Comparison of ENCODE assay signal across 8 cellular contexts in genomic region chr9:83154087-83154736, GRCh38.
A peak's percentile ranks its signal among the peaks of the same experiment; 100 is the strongest.
DNase-seq lines count a peak whose midpoint lies in the region; ATAC-seq and FAIRE-seq lines count a peak whose summit lies in the region.

No MANE protein-coding gene starts in this region.

- CTCF ChIA-PET in CD4-positive, alpha-beta memory T cell (lab: Charles Lee; ENCODE audit: partially characterized antibody): no interaction called here

- H3K4me1 ChIP-seq in CD4-positive, alpha-beta memory T cell (ENCODE audit: insufficient read depth, low read length): no peaks in the 10 kb centered on the region

- ATAC-seq in GM18508 (IDR thresholded peaks at IDR 0.05; ENCODE audit: insufficient read depth, unreplicated experiment) (peak; percentile 97), HG02588 (IDR thresholded peaks at IDR 0.05; ENCODE audit: unreplicated experiment) (peak; percentile 96), left lobe of liver (peak; percentile 90), Right ventricle myocardium superior (ENCODE audit: poor library complexity) (no peak)

- no peaks in the 10 kb centered on the region for H3K36me3 Mint-ChIP-seq in CD4-positive, alpha-beta memory T cell

- DNase-seq in MG63 (peak; percentile 18), left lobe of liver (ENCODE audit: low spot score) (no peak), Right ventricle myocardium superior (no peak), HTR-8/SVneo (ENCODE audit: insufficient read length, low spot score) (no peak)
- DNase-seq in CD4-positive, alpha-beta memory T cell: no peak
- DNase-seq in NK-92 treated with Interleukin-12 subunit alpha and Interleukin-12 subunit beta, amount 100 ng/mL, for 24 hours (lab: John Stamatoyannopoulos, UW): no peak

- intact Hi-C loops in Right ventricle myocardium superior (cut with DNase I): no loop called here
- intact Hi-C loops in CD4-positive, alpha-beta memory T cell (cut with micrococcal nuclease): no loop called here

- no peaks in the 10 kb centered on the region for H3K27me3 Mint-ChIP-seq in CD4-positive, alpha-beta memory T cell

- peak overlapping the region in 1 of 7 donors; percentile 5 for H3K27ac Mint-ChIP-seq in CD4-positive, alpha-beta memory T cell

- no peaks in the 10 kb centered on the region for H3K9me3 ChIP-seq in MG63
- H3K9me3 ChIP-seq in CD4-positive, alpha-beta memory T cell (ENCODE audit: control insufficient read depth in 1 of 2, low read length in 2 of 2): no peaks in the 10 kb centered on the region

- POLR2A ChIA-PET in CD4-positive, alpha-beta memory T cell (lab: Charles Lee; ENCODE audit: partially characterized antibody): no interaction called here

- H3K27me3 ChIP-seq in MG63: no peaks in the 10 kb centered on the region
- no peaks in the 10 kb centered on the region for H3K27me3 ChIP-seq in CD4-positive, alpha-beta memory T cell (ENCODE audit: insufficient read depth, low read length)

- no peak overlapping the region for H3K4me3 Mint-ChIP-seq in CD4-positive, alpha-beta memory T cell

- FAIRE-seq in HTR-8/SVneo (lab: Jason Lieb, UNC): no peak

- no peak overlapping the region for H3K4me3 ChIP-seq in MG63
- H3K4me3 ChIP-seq in CD4-positive, alpha-beta memory T cell (ENCODE audit: low read length in 2 of 2): no peak overlapping the region

- peaks cover 0 to 7% (median 4%) of the 10 kb centered on the region in 8 donors for H3K9me3 Mint-ChIP-seq in CD4-positive, alpha-beta memory T cell

- H3K27ac ChIP-seq in CD4-positive, alpha-beta memory T cell (ENCODE audit: low read depth, low read length): no peak overlapping the region

- H3K36me3 ChIP-seq in MG63: no peaks in the 10 kb centered on the region
- H3K36me3 ChIP-seq in CD4-positive, alpha-beta memory T cell (ENCODE audit: insufficient read depth, low read length): no peaks in the 10 kb centered on the region

- no peaks in the 10 kb centered on the region for H3K4me1 Mint-ChIP-seq in CD4-positive, alpha-beta memory T cell
